Comparison of ENCODE assay signal across 20 cellular contexts in the genomic region with DNA sequence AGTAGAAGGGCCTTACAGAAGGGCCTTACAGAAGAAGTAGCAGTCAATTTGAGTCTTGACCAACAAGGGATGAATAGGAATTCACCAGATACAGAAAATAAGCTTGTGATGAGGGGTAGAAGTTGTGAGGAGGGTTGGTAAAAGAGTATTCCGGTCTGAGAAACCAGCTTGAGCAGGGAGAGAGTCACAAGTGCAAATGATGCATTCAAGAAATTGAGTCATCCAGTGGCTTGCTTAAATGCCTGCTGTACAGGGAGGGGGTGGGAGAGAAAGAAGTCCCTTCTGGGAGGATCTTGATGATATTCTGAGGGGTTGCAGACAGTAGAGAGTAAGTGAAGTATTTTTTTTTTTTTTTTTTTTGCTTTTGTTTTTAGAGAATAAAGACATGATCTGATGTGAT.
"Had no signal": no experiment of that assay in that cellular context is flagged by ENCODE, and none has a peak within 500 bp of the region (broad histone marks: within the 10 kb centered on the region; RNA-seq: fewer than 3 reads in every experiment).

No MANE protein-coding gene starts in this region.

- H3K36me3 Mint-ChIP-seq: mesothelial cell of epicardium; natural killer cell treated with Interleukin-12 subunit alpha and Interleukin-12 subunit beta and Interleukin-15 and Interleukin-18, amount 100 ng/mL, for 72 hours had no signal

- H3K27ac ChIP-seq: cardiac muscle cell, hepatocyte, neutrophil, parathyroid adenoma, tibial nerve, uterus had no signal

- DNase-seq: activated CD4-positive, alpha-beta T cell treated with anti-CD3 and anti-CD28 coated beads, Interleukin-2, amount 50 U/mL, for 1 hour; activated CD4-positive, CD25-positive, alpha-beta regulatory T cell treated with anti-CD3 and anti-CD28 coated beads, Interleukin-2, amount 50 U/mL, for 72 hours; activated CD8-positive, alpha-beta memory T cell treated with anti-CD3 and anti-CD28 coated beads, Interleukin-2, amount 50 U/mL, for 4 hours; activated effector memory CD4-positive, alpha-beta T cell treated with anti-CD3 and anti-CD28 coated beads, Interleukin-2, amount 50 U/mL, for 16 hours; activated naive CD4-positive, alpha-beta T cell treated with anti-CD3 and anti-CD28 coated beads, Interleukin-2, amount 50 U/mL, for 16 hours; activated T-cell treated with anti-CD3 and anti-CD28 coated beads, Interleukin-2, amount 50 U/mL, for 48 hours; dermis blood vessel endothelial cell; erythroblast; left cardiac atrium; stimulated activated CD8-positive, alpha-beta memory T cell treated with anti-CD3 and anti-CD28 coated beads, Interleukin-4, amount 100 ng/mL, for 48 hours; stimulated activated naive CD4-positive, alpha-beta T cell treated with Interleukin-2 at 50 U/mL for 16 hours; uterus had no signal

- H3K9me3 Mint-ChIP-seq: mesothelial cell of epicardium; natural killer cell treated with Interleukin-12 subunit alpha and Interleukin-12 subunit beta and Interleukin-15 and Interleukin-18, amount 100 ng/mL, for 72 hours; T-helper 1 cell treated with Interleukin-12 subunit alpha and Interleukin-12 subunit beta and Interleukin-4 antibody, amounts not matched to agents 30 μg/mL and 1 μg/mL, for 36 hours had no signal

- H3K4me3 Mint-ChIP-seq: mesothelial cell of epicardium; natural killer cell treated with Interleukin-12 subunit alpha and Interleukin-12 subunit beta and Interleukin-15 and Interleukin-18, amount 100 ng/mL, for 72 hours; T-helper 1 cell treated with Interleukin-12 subunit alpha and Interleukin-12 subunit beta and Interleukin-4 antibody, amounts not matched to agents 30 μg/mL and 1 μg/mL, for 36 hours had no signal

- H3K27ac Mint-ChIP-seq: mesothelial cell of epicardium; natural killer cell treated with Interleukin-12 subunit alpha and Interleukin-12 subunit beta and Interleukin-15 and Interleukin-18, amount 100 ng/mL, for 72 hours; T-helper 1 cell treated with Interleukin-12 subunit alpha and Interleukin-12 subunit beta and Interleukin-4 antibody, amounts not matched to agents 30 μg/mL and 1 μg/mL, for 36 hours had no signal

- ATAC-seq: left cardiac atrium; natural killer cell treated with Interleukin-12 subunit alpha and Interleukin-12 subunit beta and Interleukin-15 and Interleukin-18, amount 100 ng/mL, for 72 hours had no signal
